1 cellular context compared by ENCODE assay signal in the genomic region with DNA sequence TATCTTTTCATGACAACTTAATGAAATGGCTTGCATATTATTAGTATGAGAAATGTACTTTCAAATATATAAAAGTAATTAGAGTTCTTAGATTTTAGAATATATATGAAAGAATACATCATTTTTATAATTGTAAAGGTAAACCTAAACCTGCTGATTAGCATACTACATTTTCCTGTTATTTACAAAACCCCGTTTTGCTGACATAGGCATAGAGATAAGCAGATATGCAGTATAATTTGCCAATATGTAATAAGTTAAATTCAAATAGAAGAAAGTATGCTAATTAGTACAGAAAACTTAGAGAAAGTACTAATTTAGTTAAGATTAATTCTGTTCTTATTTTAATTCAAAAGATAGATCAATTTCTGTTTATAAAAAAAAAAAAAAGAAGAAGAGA.
TF ChIP-seq lines count a peak whose summit lies in the region.

No MANE protein-coding gene starts in this region.

TF ChIP-seq in HepG2, 621 proteins besides CTCF, POLR2A, EP300 and RAD21 (continued from another document):
- TF ChIP-seq, protein P1, sequence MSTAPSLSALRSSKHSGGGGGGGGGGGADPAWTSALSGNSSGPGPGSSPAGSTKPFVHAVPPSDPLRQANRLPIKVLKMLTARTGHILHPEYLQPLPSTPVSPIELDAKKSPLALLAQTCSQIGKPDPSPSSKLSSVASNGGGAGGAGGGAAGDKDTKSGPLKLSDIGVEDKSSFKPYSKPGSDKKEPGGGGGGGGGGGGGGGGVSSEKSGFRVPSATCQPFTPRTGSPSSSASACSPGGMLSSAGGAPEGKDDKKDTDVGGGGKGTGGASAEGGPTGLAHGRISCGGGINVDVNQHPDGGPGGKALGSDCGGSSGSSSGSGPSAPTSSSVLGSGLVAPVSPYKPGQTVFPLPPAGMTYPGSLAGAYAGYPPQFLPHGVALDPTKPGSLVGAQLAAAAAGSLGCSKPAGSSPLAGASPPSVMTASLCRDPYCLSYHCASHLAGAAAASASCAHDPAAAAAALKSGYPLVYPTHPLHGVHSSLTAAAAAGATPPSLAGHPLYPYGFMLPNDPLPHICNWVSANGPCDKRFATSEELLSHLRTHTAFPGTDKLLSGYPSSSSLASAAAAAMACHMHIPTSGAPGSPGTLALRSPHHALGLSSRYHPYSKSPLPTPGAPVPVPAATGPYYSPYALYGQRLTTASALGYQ (CRISPR knock-in tag; IDR thresholded peaks at IDR 0.05), result no peak
- TF ChIP-seq ZNF510 (CRISPR knock-in tag; IDR thresholded peaks at IDR 0.05; ENCODE audit: low read depth) (no peak), MAFK (conservative IDR thresholded peaks at IDR 0.05 in 1 of 2, IDR thresholded peaks at IDR 0.05 in 1 of 2; ENCODE audit: low read length in 2 of 2) (peak; percentile 38 to 83; a peak in 3 of 4 replicates)
- TF ChIP-seq, protein P2, sequence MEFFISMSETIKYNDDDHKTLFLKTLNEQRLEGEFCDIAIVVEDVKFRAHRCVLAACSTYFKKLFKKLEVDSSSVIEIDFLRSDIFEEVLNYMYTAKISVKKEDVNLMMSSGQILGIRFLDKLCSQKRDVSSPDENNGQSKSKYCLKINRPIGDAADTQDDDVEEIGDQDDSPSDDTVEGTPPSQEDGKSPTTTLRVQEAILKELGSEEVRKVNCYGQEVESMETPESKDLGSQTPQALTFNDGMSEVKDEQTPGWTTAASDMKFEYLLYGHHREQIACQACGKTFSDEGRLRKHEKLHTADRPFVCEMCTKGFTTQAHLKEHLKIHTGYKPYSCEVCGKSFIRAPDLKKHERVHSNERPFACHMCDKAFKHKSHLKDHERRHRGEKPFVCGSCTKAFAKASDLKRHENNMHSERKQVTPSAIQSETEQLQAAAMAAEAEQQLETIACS (CRISPR knock-in tag; IDR thresholded peaks at IDR 0.05), result no peak
- TF ChIP-seq, protein P3, sequence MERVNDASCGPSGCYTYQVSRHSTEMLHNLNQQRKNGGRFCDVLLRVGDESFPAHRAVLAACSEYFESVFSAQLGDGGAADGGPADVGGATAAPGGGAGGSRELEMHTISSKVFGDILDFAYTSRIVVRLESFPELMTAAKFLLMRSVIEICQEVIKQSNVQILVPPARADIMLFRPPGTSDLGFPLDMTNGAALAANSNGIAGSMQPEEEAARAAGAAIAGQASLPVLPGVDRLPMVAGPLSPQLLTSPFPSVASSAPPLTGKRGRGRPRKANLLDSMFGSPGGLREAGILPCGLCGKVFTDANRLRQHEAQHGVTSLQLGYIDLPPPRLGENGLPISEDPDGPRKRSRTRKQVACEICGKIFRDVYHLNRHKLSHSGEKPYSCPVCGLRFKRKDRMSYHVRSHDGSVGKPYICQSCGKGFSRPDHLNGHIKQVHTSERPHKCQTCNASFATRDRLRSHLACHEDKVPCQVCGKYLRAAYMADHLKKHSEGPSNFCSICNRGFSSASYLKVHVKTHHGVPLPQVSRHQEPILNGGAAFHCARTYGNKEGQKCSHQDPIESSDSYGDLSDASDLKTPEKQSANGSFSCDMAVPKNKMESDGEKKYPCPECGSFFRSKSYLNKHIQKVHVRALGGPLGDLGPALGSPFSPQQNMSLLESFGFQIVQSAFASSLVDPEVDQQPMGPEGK (CRISPR knock-in tag; IDR thresholded peaks at IDR 0.05), result no peak
- TF ChIP-seq, protein P4, sequence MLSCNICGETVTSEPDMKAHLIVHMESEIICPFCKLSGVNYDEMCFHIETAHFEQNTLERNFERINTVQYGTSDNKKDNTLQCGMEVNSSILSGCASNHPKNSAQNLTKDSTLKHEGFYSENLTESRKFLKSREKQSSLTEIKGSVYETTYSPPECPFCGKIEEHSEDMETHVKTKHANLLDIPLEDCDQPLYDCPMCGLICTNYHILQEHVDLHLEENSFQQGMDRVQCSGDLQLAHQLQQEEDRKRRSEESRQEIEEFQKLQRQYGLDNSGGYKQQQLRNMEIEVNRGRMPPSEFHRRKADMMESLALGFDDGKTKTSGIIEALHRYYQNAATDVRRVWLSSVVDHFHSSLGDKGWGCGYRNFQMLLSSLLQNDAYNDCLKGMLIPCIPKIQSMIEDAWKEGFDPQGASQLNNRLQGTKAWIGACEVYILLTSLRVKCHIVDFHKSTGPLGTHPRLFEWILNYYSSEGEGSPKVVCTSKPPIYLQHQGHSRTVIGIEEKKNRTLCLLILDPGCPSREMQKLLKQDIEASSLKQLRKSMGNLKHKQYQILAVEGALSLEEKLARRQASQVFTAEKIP (CRISPR knock-in tag; IDR thresholded peaks at IDR 0.05; ENCODE audit: borderline replicate concordance), result no peak
